Comparison of ENCODE assay signal across 8 cellular contexts in the genomic region with DNA sequence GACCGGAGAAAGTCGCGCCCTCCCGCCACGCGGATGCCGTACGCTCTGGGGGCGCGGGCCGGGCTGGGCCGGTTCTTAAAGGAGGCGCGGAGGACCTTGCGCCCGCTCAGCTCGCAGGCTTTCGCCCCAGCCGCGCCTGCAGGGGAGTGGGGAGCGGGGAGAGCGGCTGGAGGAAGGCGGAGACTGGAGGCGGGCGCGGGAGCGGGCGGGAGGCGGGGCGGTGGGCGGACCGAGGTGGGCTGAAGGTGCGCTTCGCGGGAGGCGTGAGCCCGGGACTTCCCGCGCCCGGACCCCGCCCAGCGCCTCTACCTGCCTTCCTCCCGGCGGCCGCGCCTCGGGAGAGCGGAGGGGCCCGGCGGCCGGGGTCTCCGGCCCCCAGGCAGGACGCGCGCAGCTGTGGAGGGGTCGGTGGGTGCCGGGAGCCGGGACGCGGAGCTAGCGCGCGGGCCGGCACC. TPM values are rescaled to one million over a fixed set of nuclear protein-coding genes. Genes with fewer than 3 reads are reported as not detected.
DNase-seq lines count a peak whose midpoint lies in the region; ATAC-seq, FAIRE-seq and TF ChIP-seq lines count a peak whose summit lies in the region.

TSS of gene ADRA2B (minus strand) at position 148 of the 455 bp plus-strand sequence. CDS start 422 bp downstream, outside the sequence.

- intact Hi-C loops in Right ventricle myocardium superior (cut with DNase I): no loop called here
- intact Hi-C loops in sciatic nerve (cut with DNase I): loop anchor here (10.0 kb wide), 1 partner anchor 112 kb away; no protein-coding TSS in a partner anchor

- peaks cover 7% of the 10 kb centered on the region for H3K4me1 Mint-ChIP-seq in activated T-helper 17 cell treated with anti-CD3 and anti-CD28 coated beads, Interleukin-2, amount 50 U/mL, for 72 hours

- no peaks in the 10 kb centered on the region for H3K9me3 Mint-ChIP-seq in activated T-helper 17 cell treated with anti-CD3 and anti-CD28 coated beads, Interleukin-2, amount 50 U/mL, for 72 hours

- DNase-seq in GM18507 (ENCODE audit: extremely low spot score, insufficient read length, low read depth) (peak; percentile 55), NCI-H82 treated with DMSO at 0.1 percent for 48 hours (lab: John Stamatoyannopoulos, UW; ENCODE audit: unreplicated experiment) (peak; percentile 15), Right ventricle myocardium superior (peak; percentile 70), sciatic nerve (ENCODE audit: low spot score) (peak; percentile 68), H54 (ENCODE audit: insufficient read length, low spot score) (no peak), T1000 (lab: John Stamatoyannopoulos, UW) (no peak)

- peak; percentile 5 for FAIRE-seq in GM18507 (lab: Jason Lieb, UNC)
- no peak for FAIRE-seq in H54 (lab: Jason Lieb, UNC)

- H3K36me3 Mint-ChIP-seq in activated T-helper 17 cell treated with anti-CD3 and anti-CD28 coated beads, Interleukin-2, amount 50 U/mL, for 72 hours (ENCODE audit: low read depth): no peaks in the 10 kb centered on the region

- no peak within 1 kb of the TSS for H3K27ac Mint-ChIP-seq in activated T-helper 17 cell treated with anti-CD3 and anti-CD28 coated beads, Interleukin-2, amount 50 U/mL, for 72 hours

- H3K27me3 Mint-ChIP-seq in activated T-helper 17 cell treated with anti-CD3 and anti-CD28 coated beads, Interleukin-2, amount 50 U/mL, for 72 hours: peaks cover 32% of the 10 kb centered on the region

- peak; percentile 47 for ATAC-seq in HG02763 (IDR thresholded peaks at IDR 0.05; ENCODE audit: unreplicated experiment)
- ATAC-seq in activated T-helper 17 cell treated with anti-CD3 and anti-CD28 coated beads, Interleukin-2, amount 50 U/mL, for 72 hours (replicated peaks): peak; percentile 67
- ATAC-seq in Right ventricle myocardium superior (ENCODE audit: poor library complexity): peak; percentile 80
- no peak for ATAC-seq in sciatic nerve

- TF ChIP-seq POLR2A in H54 (IDR thresholded peaks at IDR 0.05; ENCODE audit: low read depth, low read length): no peak

- H3K4me3 Mint-ChIP-seq in activated T-helper 17 cell treated with anti-CD3 and anti-CD28 coated beads, Interleukin-2, amount 50 U/mL, for 72 hours: peak within 1 kb of the TSS; percentile 82

RNA-seq across cellular contexts. Expression of gene ADRA2B, which starts in this region (rescaled TPM):
- total RNA-seq in activated T-helper 17 cell treated with anti-CD3 and anti-CD28 coated beads, Interleukin-2, amount 50 U/mL, for 72 hours: 1 to 10 TPM in 1 of 2 donors, under 1 TPM in 1; 0.09 to 1.3 TPM
- total RNA-seq in Right ventricle myocardium superior: 6.4 TPM
- total RNA-seq in sciatic nerve: 3.2 TPM

Comparison
In these comparisons a context has a peak if more than half of its experiments do, and no peak if none do; other contexts are left out.
1. DNase-seq: peak in GM18507 (single experiment), NCI-H82 treated with DMSO at 0.1 percent for 48 hours (single experiment), Right ventricle myocardium superior (single experiment) and sciatic nerve (single experiment); none in H54 (single experiment) and T1000 (single experiment).